In genomic region chr4:128234836-128235235, GRCh38 we compare ENCODE assay signal across 36 cellular contexts.
"Had no signal": no experiment of that assay in that cellular context is flagged by ENCODE, and none has a peak within 500 bp of the region (broad histone marks: within the 10 kb centered on the region; RNA-seq: fewer than 3 reads in every experiment).

No MANE protein-coding gene starts in this region.

- H3K4me1 ChIP-seq: adrenal gland, body of pancreas, breast epithelium had no signal

- FAIRE-seq: astrocyte, TTC549 had no signal

- H3K36me3 ChIP-seq: adrenal gland, brain microvascular endothelial cell, breast epithelium, cardiac muscle cell had no signal

- H3K27me3 ChIP-seq: adrenal gland, body of pancreas, brain microvascular endothelial cell, breast epithelium, cardiac muscle cell had no signal

- ATAC-seq: activated CD8-positive, alpha-beta T cell treated with anti-CD3 and anti-CD28 coated beads for 36 hours; activated naive CD4-positive, alpha-beta T cell treated with anti-CD3 and anti-CD28 coated beads, Interleukin-2, amount 50 U/mL, for 72 hours; activated T-cell treated with anti-CD3 and anti-CD28 coated beads, Interleukin-2, amount 50 U/mL, for 4 hours; activated T-cell treated with anti-CD3 and anti-CD28 coated beads, Interleukin-2, amount 50 U/mL, for 72 hours; activated T-helper 17 cell treated with anti-CD3 and anti-CD28 coated beads, Interleukin-2, amount 50 U/mL, for 72 hours; body of pancreas had no signal

- DNase-seq: activated B cell treated with CpG ODN at 0.5 μM for 24 hours; activated CD4-positive, alpha-beta memory T cell treated with anti-CD3 and anti-CD28 coated beads for 36 hours; activated CD4-positive, alpha-beta T cell treated with anti-CD3 and anti-CD28 coated beads for 4 hours; activated CD4-positive, alpha-beta T cell treated with anti-CD3 and anti-CD28 coated beads, Interleukin-2, amount 10 ng/mL, durations not matched to agents 24 days and 14 days; activated CD4-positive, alpha-beta T cell treated with anti-CD3 and anti-CD28 coated beads, Interleukin-2, amount 50 U/mL, for 1 hour; activated CD4-positive, alpha-beta T cell treated with anti-CD3 and anti-CD28 coated beads, Interleukin-2, amount 50 U/mL, for 4 hours; activated CD4-positive, CD25-positive, alpha-beta regulatory T cell treated with anti-CD3 and anti-CD28 coated beads, Interleukin-2, amount 50 U/mL, for 72 hours; activated CD8-positive, alpha-beta memory T cell treated with anti-CD3 and anti-CD28 coated beads, Interleukin-2, amount 50 U/mL, for 4 hours; activated CD8-positive, alpha-beta T cell treated with anti-CD3 and anti-CD28 coated beads for 36 hours; activated effector memory CD4-positive, alpha-beta T cell treated with anti-CD3 and anti-CD28 coated beads, Interleukin-2, amount 50 U/mL, for 16 hours; activated gamma-delta T cell treated with Interleukin-2 at 50 U/mL for 16 hours; activated naive CD4-positive, alpha-beta T cell; activated naive CD4-positive, alpha-beta T cell treated with anti-CD3 and anti-CD28 coated beads for 36 hours; activated naive CD4-positive, alpha-beta T cell treated with anti-CD3 and anti-CD28 coated beads, Interleukin-2, amount 50 U/mL, for 16 hours; activated naive CD8-positive, alpha-beta T cell treated with anti-CD3 and anti-CD28 coated beads for 36 hours; activated T-cell treated with anti-CD3 and anti-CD28 coated beads for 4 hours; activated T-cell treated with anti-CD3 and anti-CD28 coated beads, Interleukin-2, amount 50 U/mL, for 1 hour; activated T-cell treated with anti-CD3 and anti-CD28 coated beads, Interleukin-2, amount 50 U/mL, for 4 hours; activated T-cell treated with anti-CD3 and anti-CD28 coated beads, Interleukin-2, amount 50 U/mL, for 72 hours; adrenal gland; amniotic stem cell; aorta; body of pancreas; brain microvascular endothelial cell; caudate nucleus; cerebellar nuclear complex; T-helper 1 cell; T-helper 2 cell; T-helper 9 cell had no signal

- H3K27ac ChIP-seq: adrenal gland, body of pancreas, brain microvascular endothelial cell, breast epithelium, cardiac muscle cell, VCaP had no signal

- H3K9me3 ChIP-seq: adrenal gland, body of pancreas, breast epithelium had no signal

- H3K4me3 ChIP-seq: adrenal gland, body of pancreas, breast epithelium, cardiac muscle cell had no signal
